Comparison of ENCODE assay signal across 21 cellular contexts in the genomic region with DNA sequence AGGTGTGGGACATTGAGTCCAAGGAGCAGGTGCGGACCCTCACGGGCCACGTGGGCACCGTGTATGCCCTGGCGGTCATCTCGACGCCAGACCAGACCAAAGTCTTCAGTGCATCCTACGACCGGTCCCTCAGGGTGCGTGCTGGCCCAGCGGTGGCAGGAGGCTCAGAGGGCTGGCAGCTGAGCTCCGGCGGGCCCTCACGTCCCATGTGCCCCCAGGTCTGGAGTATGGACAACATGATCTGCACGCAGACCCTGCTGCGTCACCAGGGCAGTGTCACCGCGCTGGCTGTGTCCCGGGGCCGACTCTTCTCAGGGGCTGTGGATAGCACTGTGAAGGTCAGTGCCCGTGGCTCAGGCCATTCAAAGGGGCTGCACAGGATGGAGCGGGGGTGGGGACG.
"Had no signal": no experiment of that assay in that cellular context is flagged by ENCODE, and none has a peak within 500 bp of the region (broad histone marks: within the 10 kb centered on the region; RNA-seq: fewer than 3 reads in every experiment).

No MANE protein-coding gene starts in this region.

- H3K27me3 ChIP-seq: SJCRH30 had no signal

- DNase-seq: Karpas-422, KG1, MM.1S, NCI-H1092 treated with DMSO at 0.1 percent for 48 hours, NCI-H1436, NCI-H187, NCI-H2029, NCI-H2081 treated with DMSO at 0.1 percent for 48 hours, NCI-H2171, NCI-H226, NCI-H446, NCI-H510A, NCI-H524 treated with DMSO at 0.1 percent for 48 hours, NCI-H69, NCI-H774, RPMI8226, SHP77 treated with DMSO at 0.1 percent for 48 hours, SJCRH30 had no signal

- ATAC-seq: Right ventricle myocardium inferior, SK-N-SH treated with all-trans-retinoic acid at 6 μM for 48 hours had no signal

- H3K4me3 ChIP-seq: SJCRH30 had no signal

- H3K27ac ChIP-seq: HL-60, SJCRH30 had no signal

- H3K9me3 ChIP-seq: SJCRH30 had no signal
